Comparison of ENCODE assay signal across 7 cellular contexts in genomic region chr5:13250450-13251291, GRCh38.
DNase-seq lines count a peak whose midpoint lies in the region; ATAC-seq and TF ChIP-seq lines count a peak whose summit lies in the region.

No MANE protein-coding gene starts in this region.

- H4K20me1 ChIP-seq in neural cell (ENCODE audit: insufficient read depth): no peaks in the 10 kb centered on the region

- H3K27ac ChIP-seq in VCaP (no peak overlapping the region), neural cell (ENCODE audit: low read length) (no peak overlapping the region)

- H3K36me3 ChIP-seq in neural cell (ENCODE audit: insufficient read depth, low read length): no peaks in the 10 kb centered on the region

- no peak overlapping the region for H3K4me2 ChIP-seq in neural cell (ENCODE audit: low read length)

- H2AFZ ChIP-seq in neural cell (ENCODE audit: low read depth, low read length): no peak overlapping the region

- in situ Hi-C loops in GM13977 (cut with MboI; ENCODE audit: low pct_unique_long_range_greater_than_20kb, low sequenced_read_pairs, unreplicated experiment): no loop called here

- no peak overlapping the region for H3K9ac ChIP-seq in neural cell (ENCODE audit: low read length)

- H3K27me3 ChIP-seq in neural cell (ENCODE audit: insufficient read depth, low read depth, low read length): no peaks in the 10 kb centered on the region

- no peaks in the 10 kb centered on the region for H3K9me2 ChIP-seq in neural cell (ENCODE audit: insufficient read depth, low read length)

- no peak for TF ChIP-seq RAD21 in neural cell (conservative IDR thresholded peaks at IDR 0.05)

- TF ChIP-seq EP300 in neural cell (conservative IDR thresholded peaks at IDR 0.05; ENCODE audit: poor library complexity, severe bottlenecking): no peak

- no peaks in the 10 kb centered on the region for H3K9me3 ChIP-seq in neural cell (ENCODE audit: low read length)

- ATAC-seq in HG03342 (IDR thresholded peaks at IDR 0.05; ENCODE audit: unreplicated experiment): peak; percentile 93
- ATAC-seq in HG03469 (IDR thresholded peaks at IDR 0.05; ENCODE audit: unreplicated experiment): no peak
- no peak for ATAC-seq in HG02798 (IDR thresholded peaks at IDR 0.05; ENCODE audit: poor library complexity, unreplicated experiment)

- H3F3A ChIP-seq in neural cell (ENCODE audit: insufficient read depth, low read length, poor library complexity, severe bottlenecking): no peaks in the 10 kb centered on the region

- peak; percentile 40 for DNase-seq in GM13977 (ENCODE audit: low spot score)
- DNase-seq in germinal center (ENCODE audit: low spot score): no peak

- no peak overlapping the region for H3K4me3 ChIP-seq in neural cell (ENCODE audit: low read length)

- H3K79me2 ChIP-seq in neural cell (replicated peaks; ENCODE audit: insufficient read depth, low read length): no peaks in the 10 kb centered on the region

- TF ChIP-seq CTCF in GM13977 (IDR thresholded peaks at IDR 0.05; ENCODE audit: extremely low read depth, insufficient read depth, missing control alignments) (peak; percentile 65), VCaP (conservative IDR thresholded peaks at IDR 0.05) (peak; percentile 83), neural cell (IDR thresholded peaks at IDR 0.05; ENCODE audit: poor library complexity, severe bottlenecking) (peak; percentile 42)

TF ChIP-seq in neural cell, 6 proteins besides CTCF, POLR2A, EP300 and RAD21:
- TF ChIP-seq, protein P1, sequence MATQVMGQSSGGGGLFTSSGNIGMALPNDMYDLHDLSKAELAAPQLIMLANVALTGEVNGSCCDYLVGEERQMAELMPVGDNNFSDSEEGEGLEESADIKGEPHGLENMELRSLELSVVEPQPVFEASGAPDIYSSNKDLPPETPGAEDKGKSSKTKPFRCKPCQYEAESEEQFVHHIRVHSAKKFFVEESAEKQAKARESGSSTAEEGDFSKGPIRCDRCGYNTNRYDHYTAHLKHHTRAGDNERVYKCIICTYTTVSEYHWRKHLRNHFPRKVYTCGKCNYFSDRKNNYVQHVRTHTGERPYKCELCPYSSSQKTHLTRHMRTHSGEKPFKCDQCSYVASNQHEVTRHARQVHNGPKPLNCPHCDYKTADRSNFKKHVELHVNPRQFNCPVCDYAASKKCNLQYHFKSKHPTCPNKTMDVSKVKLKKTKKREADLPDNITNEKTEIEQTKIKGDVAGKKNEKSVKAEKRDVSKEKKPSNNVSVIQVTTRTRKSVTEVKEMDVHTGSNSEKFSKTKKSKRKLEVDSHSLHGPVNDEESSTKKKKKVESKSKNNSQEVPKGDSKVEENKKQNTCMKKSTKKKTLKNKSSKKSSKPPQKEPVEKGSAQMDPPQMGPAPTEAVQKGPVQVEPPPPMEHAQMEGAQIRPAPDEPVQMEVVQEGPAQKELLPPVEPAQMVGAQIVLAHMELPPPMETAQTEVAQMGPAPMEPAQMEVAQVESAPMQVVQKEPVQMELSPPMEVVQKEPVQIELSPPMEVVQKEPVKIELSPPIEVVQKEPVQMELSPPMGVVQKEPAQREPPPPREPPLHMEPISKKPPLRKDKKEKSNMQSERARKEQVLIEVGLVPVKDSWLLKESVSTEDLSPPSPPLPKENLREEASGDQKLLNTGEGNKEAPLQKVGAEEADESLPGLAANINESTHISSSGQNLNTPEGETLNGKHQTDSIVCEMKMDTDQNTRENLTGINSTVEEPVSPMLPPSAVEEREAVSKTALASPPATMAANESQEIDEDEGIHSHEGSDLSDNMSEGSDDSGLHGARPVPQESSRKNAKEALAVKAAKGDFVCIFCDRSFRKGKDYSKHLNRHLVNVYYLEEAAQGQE (IDR thresholded peaks at IDR 0.05; ENCODE audit: borderline replicate concordance): no peak
- TF ChIP-seq EZH2 (IDR thresholded peaks at IDR 0.05; ENCODE audit: borderline replicate concordance, insufficient read depth, low read length, poor library complexity, severe bottlenecking) (no peak), SMC3 (conservative IDR thresholded peaks at IDR 0.05; ENCODE audit: poor library complexity) (no peak), MXI1 (conservative IDR thresholded peaks at IDR 0.05; ENCODE audit: poor library complexity, severe bottlenecking) (no peak), TAF1 (IDR thresholded peaks at IDR 0.05; ENCODE audit: low read depth) (no peak), POLR2AphosphoS5 (IDR thresholded peaks at IDR 0.05) (no peak)
